In genomic region chr6:146990821-146991798, GRCh38 we compare ENCODE assay signal across 16 cellular contexts.
DNase-seq lines count a peak whose midpoint lies in the region; ATAC-seq, FAIRE-seq and TF ChIP-seq lines count a peak whose summit lies in the region.
"Had no signal": no experiment of that assay in that cellular context is flagged by ENCODE, and none has a peak within 500 bp of the region (broad histone marks: within the 10 kb centered on the region; RNA-seq: fewer than 3 reads in every experiment).

No MANE protein-coding gene starts in this region.

- H2AFZ ChIP-seq in astrocyte (ENCODE audit: low read depth, low read length), result no peak overlapping the region

- H3K4me2 ChIP-seq in astrocyte (ENCODE audit: low read length), result no peak overlapping the region

- no peak for TF ChIP-seq POLR2A in Peyer's patch (IDR thresholded peaks at IDR 0.05)

- no peaks in the 10 kb centered on the region for H3K27me3 ChIP-seq in astrocyte (ENCODE audit: insufficient read depth, low read length)
- no peaks in the 10 kb centered on the region for H3K27me3 ChIP-seq in Peyer's patch
- H3K27me3 ChIP-seq: dorsolateral prefrontal cortex, left lung, upper lobe of right lung had no signal

- H3K9me3 Mint-ChIP-seq in astrocyte (ENCODE audit: unreplicated experiment), result no peaks in the 10 kb centered on the region
- H3K9me3 Mint-ChIP-seq: activated naive CD8-positive, alpha-beta T cell treated with anti-CD3 and anti-CD28 coated beads, Interleukin-2, amount 50 U/mL, for 24 hours had no signal

- H3K36me3 ChIP-seq in astrocyte (ENCODE audit: insufficient read depth, low read length) (no peaks in the 10 kb centered on the region), Peyer's patch (no peaks in the 10 kb centered on the region)
- H3K36me3 ChIP-seq: left lung, upper lobe of right lung had no signal

- peak; percentile 31 for DNase-seq in A172 (ENCODE audit: low spot score)
- peak; percentile 57 for DNase-seq in LHCN-M2 (ENCODE audit: low read depth)
- DNase-seq in astrocyte (ENCODE audit: low read depth), result peak; percentile 75
- DNase-seq in hepatic stellate cell (ENCODE audit: low spot score), result peak; percentile 26
- no peak for DNase-seq in GF-D8 (lab: John Stamatoyannopoulos, UW)
- no peak for DNase-seq in Peyer's patch
- DNase-seq: activated CD8-positive, alpha-beta memory T cell treated with anti-CD3 and anti-CD28 coated beads, Interleukin-2, amount 50 U/mL, for 48 hours; activated naive CD8-positive, alpha-beta T cell treated with anti-CD3 and anti-CD28 coated beads, Interleukin-2, amount 50 U/mL, for 24 hours; DMS79 treated with DMSO at 0.1 percent for 48 hours; KBM-7; left lung; NCI-H2171 treated with DMSO at 0.1 percent for 48 hours; upper lobe of right lung had no signal

- no peak overlapping the region for H3K4me3 Mint-ChIP-seq in astrocyte (ENCODE audit: unreplicated experiment)
- H3K4me3 Mint-ChIP-seq: activated naive CD8-positive, alpha-beta T cell treated with anti-CD3 and anti-CD28 coated beads, Interleukin-2, amount 50 U/mL, for 24 hours had no signal

- H3K9ac ChIP-seq in astrocyte (ENCODE audit: low read length), result no peak overlapping the region

- peak overlapping the region; percentile 85 for H3K27ac Mint-ChIP-seq in astrocyte (ENCODE audit: unreplicated experiment)
- H3K27ac Mint-ChIP-seq: activated naive CD8-positive, alpha-beta T cell treated with anti-CD3 and anti-CD28 coated beads, Interleukin-2, amount 50 U/mL, for 24 hours had no signal

- peak; percentile 50 for FAIRE-seq in astrocyte (lab: Jason Lieb, UNC)

- H3K79me2 ChIP-seq in astrocyte (ENCODE audit: insufficient read depth, low read length), result no peaks in the 10 kb centered on the region

- H3K4me3 ChIP-seq in astrocyte (ENCODE audit: insufficient read depth, low read depth, low read length) (no peak overlapping the region), Peyer's patch (no peak overlapping the region)
- H3K4me3 ChIP-seq: dorsolateral prefrontal cortex, left lung, upper lobe of right lung had no signal

- no peaks in the 10 kb centered on the region for H3K36me3 Mint-ChIP-seq in astrocyte (ENCODE audit: low read depth, unreplicated experiment)

- no peaks in the 10 kb centered on the region for H3K4me1 ChIP-seq in astrocyte (ENCODE audit: insufficient read depth, low read length)
- no peaks in the 10 kb centered on the region for H3K4me1 ChIP-seq in Peyer's patch
- H3K4me1 ChIP-seq: left lung, upper lobe of right lung had no signal

- H4K20me1 ChIP-seq in astrocyte (ENCODE audit: insufficient read depth, low read length), result no peaks in the 10 kb centered on the region

- H3K27ac ChIP-seq in astrocyte (ENCODE audit: low read depth, low read length), result no peak overlapping the region
- H3K27ac ChIP-seq in Peyer's patch, result peak overlapping the region in 1 of 4 donors; percentile 9
- H3K27ac ChIP-seq: dorsolateral prefrontal cortex, left lung, upper lobe of right lung had no signal

- TF ChIP-seq CTCF in astrocyte (IDR thresholded peaks at IDR 0.05; ENCODE audit: insufficient read depth, low read depth, low read length), result no peak
- no peak for TF ChIP-seq CTCF in Peyer's patch (IDR thresholded peaks at IDR 0.05)

- H3K9me3 ChIP-seq in astrocyte (ENCODE audit: insufficient read depth, low read depth, low read length), result no peaks in the 10 kb centered on the region
- no peaks in the 10 kb centered on the region for H3K9me3 ChIP-seq in Peyer's patch
- H3K9me3 ChIP-seq: left lung, upper lobe of right lung had no signal

- ATAC-seq in GM19395 (IDR thresholded peaks at IDR 0.05; ENCODE audit: unreplicated experiment), result no peak
- no peak for ATAC-seq in HG02588 (IDR thresholded peaks at IDR 0.05; ENCODE audit: unreplicated experiment)
- ATAC-seq: activated naive CD8-positive, alpha-beta T cell treated with anti-CD3 and anti-CD28 coated beads, Interleukin-2, amount 50 U/mL, for 24 hours; left lung; upper lobe of right lung had no signal

- no peaks in the 10 kb centered on the region for H3K27me3 Mint-ChIP-seq in astrocyte (ENCODE audit: low read depth, unreplicated experiment)
- H3K27me3 Mint-ChIP-seq: activated naive CD8-positive, alpha-beta T cell treated with anti-CD3 and anti-CD28 coated beads, Interleukin-2, amount 50 U/mL, for 24 hours had no signal

- H3K4me1 Mint-ChIP-seq in astrocyte (ENCODE audit: low read depth, unreplicated experiment), result peaks cover 15% of the 10 kb centered on the region
- H3K4me1 Mint-ChIP-seq: activated naive CD8-positive, alpha-beta T cell treated with anti-CD3 and anti-CD28 coated beads, Interleukin-2, amount 50 U/mL, for 24 hours had no signal

Comparison
In these comparisons a context has a peak if more than half of its experiments do, and no peak if none do; other contexts are left out.
1. DNase-seq: peak in A172 (single experiment), LHCN-M2 (single experiment), astrocyte (single experiment) and hepatic stellate cell (single experiment); none in GF-D8 (single experiment) and Peyer's patch (0 of 3).